13 cellular contexts compared by ENCODE assay signal in the genomic region with DNA sequence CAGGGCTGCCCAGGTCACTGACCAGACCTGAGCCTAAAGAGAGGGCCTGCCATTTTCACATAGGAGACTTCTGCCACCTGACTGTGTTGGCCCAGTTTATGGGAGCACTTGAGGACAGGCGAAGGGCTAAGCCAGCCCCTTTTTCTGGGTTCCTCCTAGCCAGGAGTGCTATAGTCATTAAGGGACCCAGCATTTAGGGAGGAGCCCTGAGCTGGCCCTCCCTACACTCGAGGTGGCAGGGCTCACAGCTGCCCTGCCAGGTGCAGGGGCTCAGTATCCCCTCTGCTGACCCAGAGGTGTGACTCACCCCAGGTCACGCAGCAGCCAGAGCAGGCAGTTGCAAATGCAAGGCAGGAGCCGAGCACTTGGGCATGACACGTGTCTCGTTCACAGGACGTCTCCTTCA.
DNase-seq lines count a peak whose midpoint lies in the region; ATAC-seq, FAIRE-seq and TF ChIP-seq lines count a peak whose summit lies in the region.
"Had no signal": no experiment of that assay in that cellular context is flagged by ENCODE, and none has a peak within 500 bp of the region (broad histone marks: within the 10 kb centered on the region; RNA-seq: fewer than 3 reads in every experiment).

No MANE protein-coding gene starts in this region.

- H3K4me1 Mint-ChIP-seq in endodermal cell = peaks cover 18% of the 10 kb centered on the region

- H3K9ac ChIP-seq in endodermal cell (ENCODE audit: extremely low read depth, low read length, poor library complexity, severe bottlenecking) = no peak overlapping the region

- peaks cover 13% of the 10 kb centered on the region for H3K36me3 Mint-ChIP-seq in endodermal cell (ENCODE audit: low read depth)
- H3K36me3 Mint-ChIP-seq: natural killer cell had no signal

- FAIRE-seq in RCC 7860 (lab: Jason Lieb, UNC) = no peak

- 89 to 90% methylated on average over 5 to 7 of the region's 7 CpGs for WGBS in endodermal cell (ENCODE audit: insufficient coverage in 1 of 2, insufficient read length in 1 of 2), 2 experiments

- H3K27ac ChIP-seq in cingulate gyrus (ENCODE audit: low read depth, low read length) (peak overlapping the region; percentile 65), lower lobe of right lung (peak overlapping the region; percentile 87), temporal lobe (ENCODE audit: low read depth, low read length) (peak overlapping the region; percentile 19), endodermal cell (ENCODE audit: low read depth, low read length) (no peak overlapping the region)

- intact Hi-C loops in lower lobe of right lung (cut with DNase I) = no loop called here

- TF ChIP-seq CTCF in lower lobe of right lung (IDR thresholded peaks at IDR 0.05) = no peak
- TF ChIP-seq CTCF in endodermal cell (conservative IDR thresholded peaks at IDR 0.05) = no peak

- H3K4me3 Mint-ChIP-seq in endodermal cell = no peak overlapping the region

- peak; percentile 31 to 48 for ATAC-seq in lower lobe of right lung
- ATAC-seq in HG02870 (IDR thresholded peaks at IDR 0.05; ENCODE audit: unreplicated experiment) = no peak
- ATAC-seq in GM18868 (IDR thresholded peaks at IDR 0.05; ENCODE audit: unreplicated experiment) = no peak
- ATAC-seq: natural killer cell had no signal

- H3K27ac Mint-ChIP-seq in endodermal cell = no peak overlapping the region

- peaks cover 56% of the 10 kb centered on the region for H3K4me1 ChIP-seq in lower lobe of right lung
- peaks cover 8% of the 10 kb centered on the region for H3K4me1 ChIP-seq in endodermal cell (ENCODE audit: control insufficient read depth, insufficient read depth, low read length)

- H3K36me3 ChIP-seq in lower lobe of right lung = no peaks in the 10 kb centered on the region
- H3K36me3 ChIP-seq in endodermal cell (ENCODE audit: control insufficient read depth, insufficient read depth, low read length) = peaks cover 9% of the 10 kb centered on the region

- peaks cover 2% of the 10 kb centered on the region for H3K27me3 ChIP-seq in lower lobe of right lung (ENCODE audit: low read depth)
- H3K27me3 ChIP-seq in endodermal cell (ENCODE audit: control insufficient read depth, insufficient read depth, low read length, poor library complexity, severe bottlenecking) = no peaks in the 10 kb centered on the region

- DNase-seq in RCC 7860 (ENCODE audit: low spot score) (peak; percentile 17), lower lobe of right lung (peak; percentile 64), endodermal cell (no peak), NCI-H526 treated with DMSO at 0.1 percent for 48 hours (lab: John Stamatoyannopoulos, UW) (no peak)
- DNase-seq: activated T-cell treated with anti-CD3 and anti-CD28 coated beads, Interleukin-2, amount 50 U/mL, for 1 hour; natural killer cell; NCI-H1694 treated with DMSO at 0.1 percent for 48 hours; stimulated activated CD4-positive, alpha-beta T cell treated with anti-CD3 and anti-CD28 coated beads, Interleukin-2, amount 100 ng/mL, for 24 hours had no signal

- H3K9me3 ChIP-seq in lower lobe of right lung (no peaks in the 10 kb centered on the region), endodermal cell (ENCODE audit: control insufficient read depth, low read length) (no peaks in the 10 kb centered on the region)

- no peaks in the 10 kb centered on the region for H3K9me3 Mint-ChIP-seq in endodermal cell
- H3K9me3 Mint-ChIP-seq: central memory CD8-positive, alpha-beta T cell; natural killer cell had no signal

- H3K27me3 Mint-ChIP-seq in endodermal cell (ENCODE audit: insufficient read depth) = no peaks in the 10 kb centered on the region
- H3K27me3 Mint-ChIP-seq: central memory CD8-positive, alpha-beta T cell had no signal

- H3K4me3 ChIP-seq in lower lobe of right lung (peak overlapping the region; percentile 65), endodermal cell (ENCODE audit: low read length) (no peak overlapping the region)

Comparison
In these comparisons a context has a peak if more than half of its experiments do, and no peak if none do; other contexts are left out.
1. DNase-seq: peak in RCC 7860 (single experiment) and lower lobe of right lung (single experiment); none in endodermal cell (single experiment) and NCI-H526 treated with DMSO at 0.1 percent for 48 hours (single experiment).
2. ATAC-seq: peak in lower lobe of right lung (2 of 2); none in HG02870 (single experiment) and GM18868 (single experiment).